Comparison of ENCODE assay signal across 10 cellular contexts in genomic region chr20:47332381-47333206, GRCh38. TPM values are rescaled to one million over a fixed set of nuclear protein-coding genes. Genes with fewer than 3 reads are reported as not detected.
A peak's percentile ranks its signal among the peaks of the same experiment; 100 is the strongest.
DNase-seq lines count a peak whose midpoint lies in the region; ATAC-seq and TF ChIP-seq lines count a peak whose summit lies in the region.
"Had no signal": no experiment of that assay in that cellular context is flagged by ENCODE, and none has a peak within 500 bp of the region (broad histone marks: within the 10 kb centered on the region; RNA-seq: fewer than 3 reads in every experiment).

No MANE protein-coding gene starts in this region.

- peak overlapping the region; percentile 51 to 98 (median 80) for H3K27ac Mint-ChIP-seq in CD4-positive, CD25-positive, alpha-beta regulatory T cell
- H3K27ac Mint-ChIP-seq in T-cell (peak overlapping the region; percentile 48 to 66), progenitor cell of endocrine pancreas (peak overlapping the region; percentile 26)

- no peak for TF ChIP-seq CTCF in esophagus muscularis mucosa (IDR thresholded peaks at IDR 0.05)
- TF ChIP-seq CTCF in progenitor cell of endocrine pancreas (IDR thresholded peaks at IDR 0.05; ENCODE audit: unreplicated experiment) = no peak

- H3K36me3 ChIP-seq in CD4-positive, CD25-positive, alpha-beta regulatory T cell (ENCODE audit: control insufficient read depth, insufficient read depth, low read length) = peaks cover 53% of the 10 kb centered on the region
- no peaks in the 10 kb centered on the region for H3K36me3 ChIP-seq in esophagus muscularis mucosa

- TF ChIP-seq POLR2A in esophagus muscularis mucosa (IDR thresholded peaks at IDR 0.05; ENCODE audit: low read depth) = no peak

- CTCF ChIA-PET in T-cell (lab: Charles Lee) = no interaction called here

- no peaks in the 10 kb centered on the region for H3K27me3 Mint-ChIP-seq in CD4-positive, CD25-positive, alpha-beta regulatory T cell
- no peaks in the 10 kb centered on the region for H3K27me3 Mint-ChIP-seq in T-cell
- H3K27me3 Mint-ChIP-seq in progenitor cell of endocrine pancreas = no peaks in the 10 kb centered on the region

- no peak for DNase-seq in CD4-positive, CD25-positive, alpha-beta regulatory T cell
- DNase-seq in T-cell = no peak
- DNase-seq in esophagus muscularis mucosa (ENCODE audit: extremely low spot score) = no peak
- DNase-seq in progenitor cell of endocrine pancreas (ENCODE audit: low spot score, unreplicated experiment) = no peak
- DNase-seq in NCI-H1417 treated with DMSO at 0.1 percent for 48 hours (lab: John Stamatoyannopoulos, UW) = no peak
- DNase-seq in nucleus accumbens (lab: John Stamatoyannopoulos, UW) = no peak
- DNase-seq in cerebellar nuclear complex (lab: John Stamatoyannopoulos, UW) = no peak
- DNase-seq: WERI-Rb-1 had no signal

- POLR2A ChIA-PET in T-cell (lab: Charles Lee) = interaction anchor here in 1 of 2 donors (1.0 kb wide), 1 partner anchor 11 kb away, joined by 4 read pairs; no protein-coding TSS in a partner anchor

- no peak overlapping the region for H3K4me3 ChIP-seq in CD4-positive, CD25-positive, alpha-beta regulatory T cell (ENCODE audit: low read depth, low read length)
- H3K4me3 ChIP-seq in esophagus muscularis mucosa = no peak overlapping the region

- peak overlapping the region in 1 of 4 donors; percentile 13 for H3K4me3 Mint-ChIP-seq in CD4-positive, CD25-positive, alpha-beta regulatory T cell
- H3K4me3 Mint-ChIP-seq in T-cell (peak overlapping the region in 1 of 3 donors; percentile 3), progenitor cell of endocrine pancreas (ENCODE audit: low read depth) (no peak overlapping the region)

- H3K4me1 Mint-ChIP-seq in CD4-positive, CD25-positive, alpha-beta regulatory T cell = peaks cover 13 to 76% (median 57%) of the 10 kb centered on the region in 4 donors
- H3K4me1 Mint-ChIP-seq in T-cell = peaks cover 70 to 79% (median 72%) of the 10 kb centered on the region in 3 donors
- H3K4me1 Mint-ChIP-seq in progenitor cell of endocrine pancreas (ENCODE audit: low read depth) = peaks cover 41% of the 10 kb centered on the region

- H3K27ac ChIP-seq in CD4-positive, CD25-positive, alpha-beta regulatory T cell (ENCODE audit: insufficient read depth, low read length, poor library complexity, severe bottlenecking) = no peak overlapping the region
- peak overlapping the region; percentile 92 to 99 (median 95) for H3K27ac ChIP-seq in esophagus muscularis mucosa (replicated peaks in 1 of 4)
- H3K27ac ChIP-seq: neutrophil, WERI-Rb-1 had no signal

- ATAC-seq in CD4-positive, CD25-positive, alpha-beta regulatory T cell (ENCODE audit: low read depth in 2 of 2) = no peak
- no peak for ATAC-seq in T-cell (replicated peaks in 1 of 4)
- ATAC-seq in GM18873 (IDR thresholded peaks at IDR 0.05; ENCODE audit: low FRiP score, unreplicated experiment) = no peak

- no peaks in the 10 kb centered on the region for H3K9me3 ChIP-seq in CD4-positive, CD25-positive, alpha-beta regulatory T cell (ENCODE audit: control insufficient read depth in 2 of 2, low read length in 2 of 2)
- no peaks in the 10 kb centered on the region for H3K9me3 ChIP-seq in esophagus muscularis mucosa
- H3K9me3 ChIP-seq: neutrophil had no signal

- intact Hi-C loops in esophagus muscularis mucosa (cut with DNase I) = no loop called here

- peaks cover 5% of the 10 kb centered on the region for H3K4me1 ChIP-seq in CD4-positive, CD25-positive, alpha-beta regulatory T cell (ENCODE audit: control insufficient read depth, insufficient read depth, low read length, poor library complexity, severe bottlenecking)
- H3K4me1 ChIP-seq in esophagus muscularis mucosa = peaks cover 93 to 100% (median 99%) of the 10 kb centered on the region in 4 donors

- H3K36me3 Mint-ChIP-seq in CD4-positive, CD25-positive, alpha-beta regulatory T cell = peaks cover 26% of the 10 kb centered on the region
- H3K36me3 Mint-ChIP-seq in T-cell (peaks cover 43% of the 10 kb centered on the region), progenitor cell of endocrine pancreas (ENCODE audit: insufficient read depth) (peaks cover 30% of the 10 kb centered on the region)

- 89% methylated on average over 8 of the region's 8 CpGs for WGBS in esophagus muscularis mucosa

- H3K27me3 ChIP-seq in CD4-positive, CD25-positive, alpha-beta regulatory T cell (ENCODE audit: control insufficient read depth, insufficient read depth, low read length) = no peaks in the 10 kb centered on the region
- no peaks in the 10 kb centered on the region for H3K27me3 ChIP-seq in esophagus muscularis mucosa
- H3K27me3 ChIP-seq: neutrophil had no signal

- TF ChIP-seq EP300 in esophagus muscularis mucosa (IDR thresholded peaks at IDR 0.05) = no peak

- no peaks in the 10 kb centered on the region for H3K9me3 Mint-ChIP-seq in CD4-positive, CD25-positive, alpha-beta regulatory T cell
- H3K9me3 Mint-ChIP-seq in T-cell (no peaks in the 10 kb centered on the region), progenitor cell of endocrine pancreas (ENCODE audit: low read depth) (no peaks in the 10 kb centered on the region)

RNA-seq across cellular contexts. Expression of gene ZMYND8, which starts 23.9 kb away (rescaled TPM):
- total RNA-seq in CD4-positive, CD25-positive, alpha-beta regulatory T cell = 47.2 TPM
- 10 to 100 TPM in 1 of 4 donors, 1 to 10 TPM in 3; 7.5 to 10.4 (median 8.2) TPM for polyA plus RNA-seq in CD4-positive, CD25-positive, alpha-beta regulatory T cell
- total RNA-seq in T-cell = 10 to 100 TPM; 39.6 to 68.9 (median 43.6) TPM
- 10 to 100 TPM; 44.6 to 78.6 (median 65.8) TPM for total RNA-seq in esophagus muscularis mucosa
- total RNA-seq in progenitor cell of endocrine pancreas = 100 and 102 TPM in 2 replicates

Comparison
In these comparisons a context has a peak if more than half of its experiments do, and no peak if none do; other contexts are left out.
1. H3K27ac Mint-ChIP-seq: peak in every context shown above with its lines; median percentile 80 in CD4-positive, CD25-positive, alpha-beta regulatory T cell; 57 in T-cell; 26 in progenitor cell of endocrine pancreas.